ENCODE assay signal across 8 cellular contexts in genomic region chr5:180649297-180650039, GRCh38. TPM values are rescaled to one million over a fixed set of nuclear protein-coding genes. Genes with fewer than 3 reads are reported as not detected.
A peak's percentile ranks its signal among the peaks of the same experiment; 100 is the strongest.
DNase-seq lines count a peak whose midpoint lies in the region; ATAC-seq and TF ChIP-seq lines count a peak whose summit lies in the region.

TSS of gene FLT4 (minus strand) at chr5:180649600. CDS start at chr5:180649545, 55 bp downstream.

- no peaks in the 10 kb centered on the region for H3K27me3 ChIP-seq in CD8-positive, alpha-beta T cell (ENCODE audit: insufficient read depth, low read length)
- H3K27me3 ChIP-seq in Peyer's patch: peaks cover 0 to 16% of the 10 kb centered on the region in 2 donors
- H3K27me3 ChIP-seq in esophagus (ENCODE audit: control insufficient read depth in 1 of 2, insufficient read depth in 2 of 2, low read length in 2 of 2): peaks cover 13 to 18% of the 10 kb centered on the region in 2 donors

- H3K36me3 ChIP-seq in CD8-positive, alpha-beta T cell (ENCODE audit: insufficient read depth, low read length): no peaks in the 10 kb centered on the region
- no peaks in the 10 kb centered on the region for H3K36me3 ChIP-seq in Peyer's patch
- H3K36me3 ChIP-seq in esophagus (ENCODE audit: control insufficient read depth in 2 of 2, insufficient read depth in 2 of 2, low read length in 1 of 2): no peaks in the 10 kb centered on the region
- no peaks in the 10 kb centered on the region for H3K36me3 ChIP-seq in mucosa of descending colon (ENCODE audit: low read depth)

- peak; percentile 50 for ATAC-seq in CD8-positive, alpha-beta T cell
- ATAC-seq in mucosa of descending colon: no peak
- ATAC-seq in HG03280 (IDR thresholded peaks at IDR 0.05; ENCODE audit: unreplicated experiment): no peak

- H3K4me1 ChIP-seq in CD8-positive, alpha-beta T cell (ENCODE audit: insufficient read depth, low read length): no peaks in the 10 kb centered on the region
- H3K4me1 ChIP-seq in Peyer's patch (peaks cover 0 to 13% (median 3%) of the 10 kb centered on the region in 4 donors), esophagus (ENCODE audit: control insufficient read depth in 2 of 2, insufficient read depth in 2 of 2, low read length in 1 of 2) (peaks cover 2 to 12% of the 10 kb centered on the region in 2 donors), mucosa of descending colon (ENCODE audit: low read depth) (peaks cover 9% of the 10 kb centered on the region)

- TF ChIP-seq POLR2A in Peyer's patch (IDR thresholded peaks at IDR 0.05): no peak

- peak within 1 kb of the TSS; percentile 90 for H3K4me3 Mint-ChIP-seq in CD8-positive, alpha-beta T cell
- H3K4me3 Mint-ChIP-seq in osteocyte (ENCODE audit: unreplicated experiment): peak within 1 kb of the TSS; percentile 73

- CTCF ChIA-PET in CD8-positive, alpha-beta T cell (lab: Charles Lee): interaction anchor here (0.7 to 1.1 kb wide), 2 partner anchors 43 to 69 kb away, joined by 3 read pairs; no protein-coding TSS in a partner anchor

- peaks cover 5% of the 10 kb centered on the region for H3K36me3 Mint-ChIP-seq in CD8-positive, alpha-beta T cell
- no peaks in the 10 kb centered on the region for H3K36me3 Mint-ChIP-seq in osteocyte (ENCODE audit: unreplicated experiment)

- DNase-seq in CD8-positive, alpha-beta T cell: no peak
- DNase-seq in Peyer's patch: peak in 2 of 3 donors; percentile 27 to 41
- DNase-seq in osteocyte (ENCODE audit: extremely low spot score, unreplicated experiment): no peak
- no peak for DNase-seq in mucosa of descending colon
- no peak for DNase-seq in inferior parietal cortex (ENCODE audit: extremely low spot score)
- no peak for DNase-seq in NCI-H510A treated with DMSO at 0.1 percent for 48 hours (lab: John Stamatoyannopoulos, UW)

- WGBS in esophagus, 2 donors: 1% methylated on average over 53 to 89 of the region's 89 CpGs

- intact Hi-C loops in CD8-positive, alpha-beta T cell (cut with DNase I, micrococcal nuclease): no loop called here
- intact Hi-C loops in mucosa of descending colon (cut with DNase I, micrococcal nuclease): no loop called here

- H3K9me3 ChIP-seq in CD8-positive, alpha-beta T cell (ENCODE audit: low read length): no peaks in the 10 kb centered on the region
- no peaks in the 10 kb centered on the region for H3K9me3 ChIP-seq in Peyer's patch
- no peaks in the 10 kb centered on the region for H3K9me3 ChIP-seq in esophagus (ENCODE audit: control insufficient read depth in 2 of 2, insufficient read depth in 1 of 2, low read depth in 1 of 2, low read length in 1 of 2)
- H3K9me3 ChIP-seq in mucosa of descending colon: no peaks in the 10 kb centered on the region

- H3K27ac Mint-ChIP-seq in CD8-positive, alpha-beta T cell: no peak within 1 kb of the TSS
- no peak within 1 kb of the TSS for H3K27ac Mint-ChIP-seq in osteocyte (ENCODE audit: unreplicated experiment)

- no peak for TF ChIP-seq CTCF in CD8-positive, alpha-beta T cell (IDR thresholded peaks at IDR 0.05)
- no peak for TF ChIP-seq CTCF in Peyer's patch (IDR thresholded peaks at IDR 0.05)
- TF ChIP-seq CTCF in osteocyte (IDR thresholded peaks at IDR 0.05): no peak
- no peak for TF ChIP-seq CTCF in mucosa of descending colon (IDR thresholded peaks at IDR 0.05)

- H3K4me3 ChIP-seq in CD8-positive, alpha-beta T cell (ENCODE audit: low read depth, low read length): peak within 1 kb of the TSS; percentile 48
- H3K4me3 ChIP-seq in Peyer's patch: peak within 1 kb of the TSS; percentile 8 to 48 (median 40)
- H3K4me3 ChIP-seq in esophagus (ENCODE audit: low read depth in 1 of 2, low read length in 2 of 2): peak within 1 kb of the TSS; percentile 44 to 51
- H3K4me3 ChIP-seq in mucosa of descending colon: no peak within 1 kb of the TSS

- POLR2A ChIA-PET in CD8-positive, alpha-beta T cell (lab: Charles Lee): interaction anchor here (1.0 kb wide), 1 partner anchor 40 kb away, joined by 3 read pairs; no protein-coding TSS in a partner anchor

- H3K9me3 Mint-ChIP-seq in CD8-positive, alpha-beta T cell: no peaks in the 10 kb centered on the region
- H3K9me3 Mint-ChIP-seq in osteocyte (ENCODE audit: unreplicated experiment): no peaks in the 10 kb centered on the region

- H3K4me1 Mint-ChIP-seq in CD8-positive, alpha-beta T cell (ENCODE audit: low read depth): peaks cover 19% of the 10 kb centered on the region
- H3K4me1 Mint-ChIP-seq in osteocyte (ENCODE audit: unreplicated experiment): peaks cover 13% of the 10 kb centered on the region

- H3K27me3 Mint-ChIP-seq in CD8-positive, alpha-beta T cell (ENCODE audit: low read depth): peaks cover 29% of the 10 kb centered on the region
- peaks cover 64% of the 10 kb centered on the region for H3K27me3 Mint-ChIP-seq in osteocyte (ENCODE audit: unreplicated experiment)

- H3K27ac ChIP-seq in CD8-positive, alpha-beta T cell (ENCODE audit: low read depth, low read length): no peak within 1 kb of the TSS
- H3K27ac ChIP-seq in Peyer's patch (peak within 1 kb of the TSS in 1 of 4 donors; percentile 38), esophagus (ENCODE audit: low read depth in 2 of 2, low read length in 1 of 2) (no peak within 1 kb of the TSS)

RNA-seq across cellular contexts. Expression of gene FLT4, which starts in this region (rescaled TPM):
- 10 to 100 TPM; 11.1 to 13.3 TPM for total RNA-seq in CD8-positive, alpha-beta T cell
- 10 to 100 TPM in 1 of 4 donors, 1 to 10 TPM in 3; 3.9 to 17.3 (median 6.1) TPM for total RNA-seq in Peyer's patch
- polyA plus RNA-seq in esophagus: 1 to 10 TPM; 2.8 to 4.0 TPM
- 0.51 TPM in 1 of 2 replicates, not detected in the other for total RNA-seq in osteocyte
- total RNA-seq in mucosa of descending colon: 1 to 10 TPM; 2.8 to 9.7 (median 6.0) TPM

Comparison
In these comparisons a context has a peak if more than half of its experiments do, and no peak if none do; other contexts are left out.
1. DNase-seq: peak in Peyer's patch (2 of 3); none in CD8-positive, alpha-beta T cell (0 of 7), osteocyte (single experiment), mucosa of descending colon (0 of 3), inferior parietal cortex (single experiment) and NCI-H510A treated with DMSO at 0.1 percent for 48 hours (single experiment).